In the genomic region with DNA sequence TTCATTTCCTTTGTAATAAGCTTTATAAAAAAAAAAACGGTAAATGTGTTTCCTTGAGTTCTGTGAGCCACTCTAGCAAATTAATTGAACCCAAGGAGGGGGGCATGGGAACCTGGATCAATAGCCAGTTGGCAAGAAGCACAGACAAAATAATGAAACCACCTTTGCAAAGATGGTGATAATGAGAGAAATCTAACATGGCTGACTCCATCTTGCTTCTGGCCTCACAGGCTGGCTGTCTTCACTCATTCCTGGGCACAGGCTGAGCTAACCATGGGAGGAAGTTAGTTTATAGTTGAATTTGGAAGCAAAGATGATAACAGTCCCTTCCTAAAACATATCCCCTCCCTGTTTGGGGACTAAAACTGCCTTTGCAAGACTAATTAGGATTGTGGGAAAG, we compare ENCODE assay signal across 28 cellular contexts.
"Had no signal": no experiment of that assay in that cellular context is flagged by ENCODE, and none has a peak within 500 bp of the region (broad histone marks: within the 10 kb centered on the region; RNA-seq: fewer than 3 reads in every experiment).

No MANE protein-coding gene starts in this region.

- H3K9me3 ChIP-seq: ovary, right lobe of liver, sigmoid colon, stomach, thoracic aorta, thyroid gland, tibial nerve, upper lobe of left lung, vagina had no signal

- H3K36me3 Mint-ChIP-seq: stimulated activated effector memory CD8-positive, alpha-beta T cell treated with anti-CD3 and anti-CD28 coated beads, Interleukin-12 subunit alpha, Interleukin-12 subunit beta, amount 100 ng/mL, for 72 hours had no signal

- FAIRE-seq: small intestine, urothelium cell line had no signal

- H3K4me1 Mint-ChIP-seq: neural crest cell had no signal

- H3K27me3 ChIP-seq: ovary, right lobe of liver, sigmoid colon, stomach, thyroid gland, tibial nerve, upper lobe of left lung, vagina had no signal

- H3K27me3 Mint-ChIP-seq: naive thymus-derived CD8-positive, alpha-beta T cell; stimulated activated naive B cell treated with anti-CD40 and anti-IgM and Interleukin-4, amounts not matched to agents 10 μg/mL and 1 μg/mL and 100 μg/mL, for 72 hours; stimulated activated naive CD8-positive, alpha-beta T cell treated with anti-CD3 and anti-CD28 coated beads, Interleukin-15, Interleukin-2, amounts not matched to agents 100 ng/mL and 50 ng/mL, for 24 hours had no signal

- ATAC-seq: naive thymus-derived CD8-positive, alpha-beta T cell; psoas muscle; right cardiac atrium; right lobe of liver; stimulated activated effector memory CD8-positive, alpha-beta T cell treated with anti-CD3 and anti-CD28 coated beads, Interleukin-12 subunit alpha, Interleukin-12 subunit beta, amount 100 ng/mL, for 72 hours; stimulated activated naive B cell treated with anti-CD40 and anti-IgM and Interleukin-4, amounts not matched to agents 10 μg/mL and 1 μg/mL and 100 μg/mL, for 72 hours had no signal

- H3K9ac ChIP-seq: parathyroid adenoma had no signal

- H3K9me3 Mint-ChIP-seq: stimulated activated effector memory CD8-positive, alpha-beta T cell treated with anti-CD3 and anti-CD28 coated beads, Interleukin-12 subunit alpha, Interleukin-12 subunit beta, amount 100 ng/mL, for 72 hours had no signal

- H3K4me3 Mint-ChIP-seq: naive thymus-derived CD8-positive, alpha-beta T cell; nephron progenitor cell; neural crest cell; stimulated activated effector memory CD8-positive, alpha-beta T cell treated with anti-CD3 and anti-CD28 coated beads, Interleukin-12 subunit alpha, Interleukin-12 subunit beta, amount 100 ng/mL, for 72 hours; stimulated activated naive B cell treated with anti-CD40 and anti-IgM and Interleukin-4, amounts not matched to agents 10 μg/mL and 1 μg/mL and 100 μg/mL, for 72 hours; stimulated activated naive CD8-positive, alpha-beta T cell treated with anti-CD3 and anti-CD28 coated beads, Interleukin-15, Interleukin-2, amounts not matched to agents 100 ng/mL and 50 ng/mL, for 24 hours had no signal

- H3K79me2 ChIP-seq: parathyroid adenoma had no signal

- H3K27ac ChIP-seq: ovary, psoas muscle, right lobe of liver, thoracic aorta, tibial nerve, upper lobe of left lung, vagina had no signal

- H3K4me3 ChIP-seq: ovary, psoas muscle, right lobe of liver, sigmoid colon, stomach, thoracic aorta, thyroid gland, tibial nerve, upper lobe of left lung, vagina had no signal

- DNase-seq: naive thymus-derived CD8-positive, alpha-beta T cell; nephron progenitor cell; occipital lobe; ovary; posterior cingulate gyrus; psoas muscle; right cardiac atrium; right lobe of liver; sigmoid colon; small intestine; stimulated activated CD4-positive, alpha-beta T cell treated with anti-CD3 and anti-CD28 coated beads, Interleukin-15, amount 100 ng/mL, for 24 hours; stimulated activated CD4-positive, alpha-beta T cell treated with anti-CD3 and anti-CD28 coated beads, Interleukin-2, amount 100 ng/mL, for 24 hours; stimulated activated CD4-positive, alpha-beta T cell treated with anti-CD3 and anti-CD28 coated beads, Interleukin-2, amount 100 ng/mL, for 48 hours; stimulated activated CD4-positive, alpha-beta T cell treated with anti-CD3 and anti-CD28 coated beads, Interleukin-4, amount 100 ng/mL, for 24 hours; stimulated activated naive B cell treated with anti-CD40 and anti-IgM and Interleukin-4, amounts not matched to agents 10 μg/mL and 1 μg/mL and 100 μg/mL, for 72 hours; stimulated activated naive CD4-positive, alpha-beta T cell treated with Interleukin-2 at 50 U/mL for 16 hours; stomach; thyroid gland; upper lobe of left lung had no signal

- H3K27ac Mint-ChIP-seq: progenitor cell of endocrine pancreas; stimulated activated effector memory CD8-positive, alpha-beta T cell treated with anti-CD3 and anti-CD28 coated beads, Interleukin-12 subunit alpha, Interleukin-12 subunit beta, amount 100 ng/mL, for 72 hours; stimulated activated naive B cell treated with anti-CD40 and anti-IgM and Interleukin-4, amounts not matched to agents 10 μg/mL and 1 μg/mL and 100 μg/mL, for 72 hours; stimulated activated naive CD8-positive, alpha-beta T cell treated with anti-CD3 and anti-CD28 coated beads, Interleukin-15, Interleukin-2, amounts not matched to agents 100 ng/mL and 50 ng/mL, for 24 hours had no signal

- H3K36me3 ChIP-seq: ovary, right lobe of liver, sigmoid colon, stomach, thoracic aorta, thyroid gland, tibial nerve, upper lobe of left lung, vagina had no signal
